Comparison of ENCODE assay signal across 23 cellular contexts in the genomic region with DNA sequence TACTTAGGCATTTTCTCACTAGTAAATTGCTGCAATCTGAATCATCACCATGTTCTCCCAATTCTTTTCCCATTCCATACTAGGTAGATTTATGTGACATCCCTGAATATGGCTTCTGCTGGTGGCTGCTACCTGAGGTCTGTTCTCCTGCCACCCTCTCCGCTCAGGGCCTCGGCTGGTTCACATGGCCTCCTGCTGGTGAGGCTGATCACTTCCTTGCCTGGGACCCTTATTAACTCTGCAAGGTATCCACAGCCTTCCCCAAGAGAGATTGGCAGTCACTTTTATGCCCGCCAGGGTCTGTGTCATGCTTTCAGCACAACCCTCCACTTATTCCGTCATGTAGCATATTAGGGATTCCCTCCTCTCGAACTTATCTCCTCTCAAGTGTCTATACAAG.
"Had no signal": no experiment of that assay in that cellular context is flagged by ENCODE, and none has a peak within 500 bp of the region (broad histone marks: within the 10 kb centered on the region; RNA-seq: fewer than 3 reads in every experiment).

No MANE protein-coding gene starts in this region.

- H3K4me3 Mint-ChIP-seq: activated CD4-positive, alpha-beta memory T cell treated with anti-CD3 and anti-CD28 coated beads for 36 hours; activated naive CD4-positive, alpha-beta T cell treated with anti-CD3 and anti-CD28 coated beads for 36 hours; activated naive CD8-positive, alpha-beta T cell treated with anti-CD3 and anti-CD28 coated beads, Interleukin-2, amount 10 ng/mL, durations not matched to agents 7 days and 5 days; naive B cell; stimulated activated naive B cell treated with anti-CD40 and anti-IgM and Interleukin-4, amounts not matched to agents 10 μg/mL and 1 μg/mL and 100 μg/mL, for 72 hours; type B pancreatic cell had no signal

- H3K36me3 ChIP-seq: cardiac muscle cell, lower lobe of right lung, sigmoid colon, vagina had no signal

- H3K27ac ChIP-seq: cardiac muscle cell, epithelial cell of prostate, lower lobe of right lung, sigmoid colon, vagina had no signal

- H3K9me3 ChIP-seq: lower lobe of right lung, sigmoid colon, vagina had no signal

- H3K4me1 Mint-ChIP-seq: activated naive CD8-positive, alpha-beta T cell treated with anti-CD3 and anti-CD28 coated beads, Interleukin-2, amount 10 ng/mL, durations not matched to agents 7 days and 5 days; naive B cell; stimulated activated naive B cell treated with anti-CD40 and anti-IgM and Interleukin-4, amounts not matched to agents 10 μg/mL and 1 μg/mL and 100 μg/mL, for 72 hours had no signal

- DNase-seq: activated CD4-positive, alpha-beta memory T cell treated with anti-CD3 and anti-CD28 coated beads for 36 hours; activated CD4-positive, alpha-beta T cell treated with anti-CD3 and anti-CD28 coated beads for 48 hours; activated effector memory CD4-positive, alpha-beta T cell treated with Interleukin-2 at 50 U/mL for 16 hours; activated naive CD4-positive, alpha-beta T cell treated with anti-CD3 and anti-CD28 coated beads for 36 hours; activated naive CD8-positive, alpha-beta T cell treated with anti-CD3 and anti-CD28 coated beads, Interleukin-2, amount 10 ng/mL, durations not matched to agents 7 days and 5 days; activated T-cell treated with anti-CD3 and anti-CD28 coated beads, Interleukin-2, amount 50 U/mL, for 48 hours; amniotic stem cell; cortex of kidney; foreskin melanocyte; lower lobe of right lung; naive B cell; occipital lobe; sigmoid colon; stimulated activated CD4-positive, alpha-beta T cell treated with anti-CD3 and anti-CD28 coated beads, Interleukin-15, amount 100 ng/mL, for 24 hours; stimulated activated CD4-positive, alpha-beta T cell treated with anti-CD3 and anti-CD28 coated beads, Interleukin-2, amount 100 ng/mL, for 48 hours; stimulated activated CD8-positive, alpha-beta memory T cell treated with anti-CD3 and anti-CD28 coated beads, Interleukin-4, amount 100 ng/mL, for 48 hours; stimulated activated naive B cell treated with anti-CD40 and anti-IgM and Interleukin-4, amounts not matched to agents 10 μg/mL and 1 μg/mL and 100 μg/mL, for 72 hours had no signal

- H3K27ac Mint-ChIP-seq: activated CD4-positive, alpha-beta memory T cell treated with anti-CD3 and anti-CD28 coated beads for 36 hours; activated naive CD4-positive, alpha-beta T cell treated with anti-CD3 and anti-CD28 coated beads for 36 hours; activated naive CD8-positive, alpha-beta T cell treated with anti-CD3 and anti-CD28 coated beads, Interleukin-2, amount 10 ng/mL, durations not matched to agents 7 days and 5 days; naive B cell; stimulated activated naive B cell treated with anti-CD40 and anti-IgM and Interleukin-4, amounts not matched to agents 10 μg/mL and 1 μg/mL and 100 μg/mL, for 72 hours; type B pancreatic cell had no signal

- H3K27me3 ChIP-seq: sigmoid colon, vagina had no signal

- H3K36me3 Mint-ChIP-seq: activated CD4-positive, alpha-beta memory T cell treated with anti-CD3 and anti-CD28 coated beads for 36 hours; activated naive CD8-positive, alpha-beta T cell treated with anti-CD3 and anti-CD28 coated beads, Interleukin-2, amount 10 ng/mL, durations not matched to agents 7 days and 5 days; naive B cell; stimulated activated naive B cell treated with anti-CD40 and anti-IgM and Interleukin-4, amounts not matched to agents 10 μg/mL and 1 μg/mL and 100 μg/mL, for 72 hours had no signal

- H3K9me3 Mint-ChIP-seq: naive B cell; stimulated activated naive B cell treated with anti-CD40 and anti-IgM and Interleukin-4, amounts not matched to agents 10 μg/mL and 1 μg/mL and 100 μg/mL, for 72 hours had no signal

- ATAC-seq: left lobe of liver; lower lobe of right lung; stimulated activated naive B cell treated with anti-CD40 and anti-IgM and Interleukin-4, amounts not matched to agents 10 μg/mL and 1 μg/mL and 100 μg/mL, for 72 hours had no signal

- H3K4me1 ChIP-seq: sigmoid colon, vagina had no signal

- H3K27me3 Mint-ChIP-seq: activated CD4-positive, alpha-beta memory T cell treated with anti-CD3 and anti-CD28 coated beads for 36 hours; activated naive CD8-positive, alpha-beta T cell treated with anti-CD3 and anti-CD28 coated beads, Interleukin-2, amount 10 ng/mL, durations not matched to agents 7 days and 5 days; naive B cell; type B pancreatic cell had no signal

- H3K4me3 ChIP-seq: cardiac muscle cell, lower lobe of right lung, sigmoid colon, smooth muscle cell, vagina had no signal
